In the genomic region with DNA sequence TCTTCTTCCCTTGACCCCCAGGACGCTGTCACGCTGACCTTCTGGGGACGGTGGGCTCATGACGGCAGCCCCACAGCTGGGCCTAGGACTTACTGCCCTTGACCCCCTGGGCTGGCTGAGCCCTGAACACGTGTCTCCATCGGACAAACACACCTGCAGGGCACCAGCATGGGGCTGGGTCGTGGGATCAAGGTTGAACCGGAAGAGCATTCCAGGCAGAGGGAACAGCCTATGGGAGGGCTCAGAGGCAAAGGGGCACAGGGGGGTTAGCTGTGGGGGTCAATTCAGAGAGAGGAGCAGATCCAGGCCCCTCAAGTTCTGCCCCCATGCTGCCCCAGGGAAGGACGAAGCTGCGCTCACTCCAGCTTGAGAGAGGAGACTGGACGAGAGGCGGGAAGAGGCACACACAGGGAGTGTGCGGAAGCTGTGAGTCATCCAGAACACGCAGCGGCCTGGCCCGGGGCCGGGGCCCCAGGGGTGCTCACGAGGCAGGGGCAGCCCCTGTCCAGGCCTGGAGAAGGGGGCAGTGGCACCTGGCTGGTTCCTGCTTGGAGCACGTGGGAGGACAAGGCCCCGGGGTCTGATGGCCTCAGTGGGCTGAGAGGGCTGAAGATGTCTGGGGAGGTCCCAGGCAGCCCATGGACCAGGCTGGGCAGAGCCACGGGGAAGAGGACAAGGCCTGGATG, we compare ENCODE assay signal across 16 cellular contexts. TPM values are rescaled to one million over a fixed set of nuclear protein-coding genes. Genes with fewer than 3 reads are reported as not detected.
DNase-seq lines count a peak whose midpoint lies in the region; FAIRE-seq and TF ChIP-seq lines count a peak whose summit lies in the region.
"Had no signal": no experiment of that assay in that cellular context is flagged by ENCODE, and none has a peak within 500 bp of the region (broad histone marks: within the 10 kb centered on the region; RNA-seq: fewer than 3 reads in every experiment).

No MANE protein-coding gene starts in this region.

- H3K9me3 ChIP-seq in ascending aorta (peaks cover 11 to 12% of the 10 kb centered on the region in 2 donors), transverse colon (peaks cover 11 to 18% of the 10 kb centered on the region in 2 donors)

- TF ChIP-seq CTCF in bronchial epithelial cell (IDR thresholded peaks at IDR 0.05; ENCODE audit: insufficient read depth, low read length, severe bottlenecking) (no peak), nephron progenitor cell (IDR thresholded peaks at IDR 0.05) (no peak), lower leg skin (IDR thresholded peaks at IDR 0.05) (peak in 1 of 3 donors; percentile 20), ascending aorta (IDR thresholded peaks at IDR 0.05) (no peak), transverse colon (IDR thresholded peaks at IDR 0.05) (no peak)

- DNase-seq in Daoy (ENCODE audit: low read depth) (peak; percentile 78), NCI-H460 (ENCODE audit: extremely low read depth, low read depth) (peak; percentile 47), bronchial epithelial cell (ENCODE audit: low read depth) (peak; percentile 9), nephron progenitor cell (no peak), lower leg skin (ENCODE audit: low spot score in 2 of 2) (no peak), ascending aorta (ENCODE audit: low spot score in 2 of 2) (no peak), transverse colon (no peak)
- no peak for DNase-seq in stimulated activated naive CD4-positive, alpha-beta T cell (lab: John Stamatoyannopoulos, UW)
- DNase-seq: activated naive CD4-positive, alpha-beta T cell treated with anti-CD3 and anti-CD28 coated beads, Interleukin-2, amount 10 ng/mL, durations not matched to agents 7 days and 5 days; cerebellar nuclear complex; esophagus squamous epithelium; MV-4-11; psoas muscle; stimulated activated naive B cell treated with anti-CD40 and anti-IgM and Interleukin-4, amounts not matched to agents 10 μg/mL and 1 μg/mL and 100 μg/mL, for 72 hours had no signal

- H3K27me3 ChIP-seq in bronchial epithelial cell (ENCODE audit: control insufficient read depth, insufficient read depth, low read length) (no peaks in the 10 kb centered on the region), ascending aorta (no peaks in the 10 kb centered on the region), transverse colon (peaks cover 86% of the 10 kb centered on the region)

- TF ChIP-seq POLR2A in lower leg skin (IDR thresholded peaks at IDR 0.05) = no peak
- TF ChIP-seq POLR2A in transverse colon (IDR thresholded peaks at IDR 0.05) = no peak

- no peaks in the 10 kb centered on the region for H3K36me3 ChIP-seq in bronchial epithelial cell (ENCODE audit: control insufficient read depth, insufficient read depth, low read length)
- H3K36me3 ChIP-seq in ascending aorta = no peaks in the 10 kb centered on the region
- H3K36me3 ChIP-seq in transverse colon = no peaks in the 10 kb centered on the region
- H3K36me3 ChIP-seq: esophagus squamous epithelium had no signal

- in situ Hi-C loops in transverse colon (cut with MboI; ENCODE audit: low pct_ligation_motif_present in 1 of 4, low pct_unique_long_range_greater_than_20kb in 1 of 4, low sequenced_read_pairs in 3 of 4) = no loop called here

- no peak overlapping the region for H3K4me3 ChIP-seq in bronchial epithelial cell (ENCODE audit: low read depth, low read length)
- no peak overlapping the region for H3K4me3 ChIP-seq in lower leg skin (ENCODE audit: low read depth, poor library complexity, severe bottlenecking)
- H3K4me3 ChIP-seq in ascending aorta = no peak overlapping the region
- no peak overlapping the region for H3K4me3 ChIP-seq in transverse colon
- H3K4me3 ChIP-seq: GM23338, psoas muscle had no signal

- intact Hi-C loops in lower leg skin (cut with DNase I; ENCODE audit: low total_unique reads) (no loop called here), ascending aorta (cut with DNase I) (no loop called here), transverse colon (cut with DNase I; ENCODE audit: low total_unique reads) (no loop called here)

- no peak overlapping the region for H3K27ac ChIP-seq in ascending aorta
- H3K27ac ChIP-seq in transverse colon = no peak overlapping the region
- H3K27ac ChIP-seq: psoas muscle had no signal

- H3K36me3 Mint-ChIP-seq in nephron progenitor cell (ENCODE audit: low read depth) = peaks cover 9% of the 10 kb centered on the region
- H3K36me3 Mint-ChIP-seq: activated naive CD4-positive, alpha-beta T cell treated with anti-CD3 and anti-CD28 coated beads, Interleukin-2, amount 10 ng/mL, durations not matched to agents 7 days and 5 days had no signal

- no peak for TF ChIP-seq EP300 in transverse colon (IDR thresholded peaks at IDR 0.05; ENCODE audit: low read depth)

- no peak for FAIRE-seq in bronchial epithelial cell (lab: Jason Lieb, UNC)

- H3K27ac Mint-ChIP-seq in nephron progenitor cell = no peak overlapping the region
- H3K27ac Mint-ChIP-seq: activated naive CD4-positive, alpha-beta T cell treated with anti-CD3 and anti-CD28 coated beads, Interleukin-2, amount 10 ng/mL, durations not matched to agents 7 days and 5 days; GM23338; stimulated activated naive B cell treated with anti-CD40 and anti-IgM and Interleukin-4, amounts not matched to agents 10 μg/mL and 1 μg/mL and 100 μg/mL, for 72 hours had no signal

- H3K4me1 ChIP-seq in ascending aorta (peaks cover 38 to 47% of the 10 kb centered on the region in 2 donors), transverse colon (peaks cover 0 to 12% (median 10%) of the 10 kb centered on the region in 4 donors)
- H3K4me1 ChIP-seq: psoas muscle had no signal

- whole genome bisulfite sequencing in lower leg skin, 2 donors = 41 to 52% methylated on average over 19 to 21 of the region's 21 CpGs
- WGBS in transverse colon (ENCODE audit: low coverage in 1 of 2), 2 donors = 57% methylated on average over 21 of the region's 21 CpGs; no CpG with 5 or more reads in 1 of the 2 donors

- peaks cover 28% of the 10 kb centered on the region for H3K4me1 Mint-ChIP-seq in nephron progenitor cell
- H3K4me1 Mint-ChIP-seq: activated naive CD4-positive, alpha-beta T cell treated with anti-CD3 and anti-CD28 coated beads, Interleukin-2, amount 10 ng/mL, durations not matched to agents 7 days and 5 days; GM23338; stimulated activated naive B cell treated with anti-CD40 and anti-IgM and Interleukin-4, amounts not matched to agents 10 μg/mL and 1 μg/mL and 100 μg/mL, for 72 hours had no signal

- H3K9me3 Mint-ChIP-seq in nephron progenitor cell = peaks cover 34% of the 10 kb centered on the region

- peaks cover 9% of the 10 kb centered on the region for H3K27me3 Mint-ChIP-seq in nephron progenitor cell (ENCODE audit: low read depth, poor library complexity)

- peak overlapping the region; percentile 42 for H3K4me3 Mint-ChIP-seq in nephron progenitor cell
- H3K4me3 Mint-ChIP-seq: activated naive CD4-positive, alpha-beta T cell treated with anti-CD3 and anti-CD28 coated beads, Interleukin-2, amount 10 ng/mL, durations not matched to agents 7 days and 5 days; GM23338; stimulated activated naive B cell treated with anti-CD40 and anti-IgM and Interleukin-4, amounts not matched to agents 10 μg/mL and 1 μg/mL and 100 μg/mL, for 72 hours had no signal

RNA-seq across cellular contexts. Expression of a gene that starts 9.9 kb away (rescaled TPM):
- not detected in 2 replicates for total RNA-seq in Daoy (2014; rRNA removed; shearing (Covaris generic))
- 0.40 TPM in 1 of 2 replicates, not detected in the other for total RNA-seq in NCI-H460 (2014; rRNA removed; shearing (Covaris generic))
- 0.20 and 1.4 TPM in 2 replicates for polyA plus RNA-seq in NCI-H460 (2014; cell fraction: nucleus; rRNA removed)
- total RNA-seq in bronchial epithelial cell (not detected in 2 replicates), lower leg skin (under 1 TPM in 1 of 4 donors, not detected in 3; 0.36 TPM), ascending aorta (not detected), transverse colon (not detected)
- total RNA-seq: activated CD8-positive, alpha-beta memory T cell treated with anti-CD3 and anti-CD28 coated beads for 36 hours; esophagus squamous epithelium had no signal

RNA-seq across cellular contexts. Expression of a gene that starts 13.6 kb away (rescaled TPM):
- not detected in 2 replicates for total RNA-seq in Daoy (2014; rRNA removed; shearing (Covaris generic))
- not detected in 2 replicates for total RNA-seq in NCI-H460 (2014; rRNA removed; shearing (Covaris generic))
- not detected in 2 replicates for polyA plus RNA-seq in NCI-H460 (2014; cell fraction: nucleus; rRNA removed)
- total RNA-seq in bronchial epithelial cell (not detected in 2 replicates), lower leg skin (not detected), ascending aorta (not detected), transverse colon (not detected)
- total RNA-seq: activated CD8-positive, alpha-beta memory T cell treated with anti-CD3 and anti-CD28 coated beads for 36 hours; esophagus squamous epithelium; GM23338; psoas muscle had no signal
- polyA plus RNA-seq: GM23338, psoas muscle had no signal

Comparison
In these comparisons a context has a peak if more than half of its experiments do, and no peak if none do; other contexts are left out.
1. DNase-seq: peak in Daoy (single experiment), NCI-H460 (single experiment) and bronchial epithelial cell (single experiment); none in nephron progenitor cell (single experiment), lower leg skin (0 of 2), ascending aorta (0 of 2), transverse colon (single experiment) and stimulated activated naive CD4-positive, alpha-beta T cell (0 of 6).